In the genomic region with DNA sequence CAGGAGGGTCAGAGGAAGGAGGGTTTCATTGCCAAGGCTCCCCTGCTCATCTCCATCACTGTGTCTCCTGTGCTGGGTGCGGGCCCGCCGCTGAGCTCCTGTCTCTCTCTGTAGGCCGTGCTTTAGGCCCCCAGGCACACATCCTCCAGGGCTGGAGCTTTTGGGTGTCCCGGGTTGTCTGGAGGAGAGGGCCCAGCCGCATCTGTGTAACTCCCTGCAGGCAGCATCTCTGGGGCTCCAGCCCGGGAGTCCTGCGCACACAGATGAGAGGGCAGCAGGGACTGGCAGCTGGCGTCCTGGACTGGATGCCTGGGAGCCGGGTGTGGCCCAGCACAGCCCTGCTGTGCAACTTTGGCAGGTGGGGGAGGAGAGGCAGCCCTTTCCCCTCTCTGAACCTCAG, we compare ENCODE assay signal across 20 cellular contexts.
"Had no signal": no experiment of that assay in that cellular context is flagged by ENCODE, and none has a peak within 500 bp of the region (broad histone marks: within the 10 kb centered on the region; RNA-seq: fewer than 3 reads in every experiment).

No MANE protein-coding gene starts in this region.

- H3K27ac Mint-ChIP-seq: naive thymus-derived CD4-positive, alpha-beta T cell; stimulated activated memory B cell treated with anti-CD40 and anti-IgM and Interleukin-4, amounts not matched to agents 10 μg/mL and 1 μg/mL and 100 μg/mL, for 72 hours; stimulated activated naive CD8-positive, alpha-beta T cell treated with anti-CD3 and anti-CD28 coated beads, Interleukin-15, Interleukin-2, amounts not matched to agents 100 ng/mL and 50 ng/mL, for 24 hours had no signal

- H3K4me3 Mint-ChIP-seq: naive thymus-derived CD4-positive, alpha-beta T cell; nephron progenitor cell; stimulated activated memory B cell treated with anti-CD40 and anti-IgM and Interleukin-4, amounts not matched to agents 10 μg/mL and 1 μg/mL and 100 μg/mL, for 72 hours; stimulated activated naive CD8-positive, alpha-beta T cell treated with anti-CD3 and anti-CD28 coated beads, Interleukin-15, Interleukin-2, amounts not matched to agents 100 ng/mL and 50 ng/mL, for 24 hours had no signal

- H3K4me1 Mint-ChIP-seq: naive thymus-derived CD4-positive, alpha-beta T cell; stimulated activated memory B cell treated with anti-CD40 and anti-IgM and Interleukin-4, amounts not matched to agents 10 μg/mL and 1 μg/mL and 100 μg/mL, for 72 hours had no signal

- H3K27me3 ChIP-seq: esophagus squamous epithelium, gastroesophageal sphincter, hepatocyte, neutrophil, right lobe of liver, testis, tibial nerve, upper lobe of right lung, vagina had no signal

- H3K9me3 ChIP-seq: esophagus squamous epithelium, gastroesophageal sphincter, neutrophil, psoas muscle, right lobe of liver, testis, tibial nerve, upper lobe of right lung, vagina had no signal

- DNase-seq: dermis blood vessel endothelial cell; esophagus squamous epithelium; head of caudate nucleus; left colon; naive thymus-derived CD4-positive, alpha-beta T cell; nephron progenitor cell; retina; right lobe of liver; stimulated activated CD4-positive, alpha-beta T cell treated with anti-CD3 and anti-CD28 coated beads, Interleukin-4, amount 100 ng/mL, for 1 hour; stimulated activated CD8-positive, alpha-beta memory T cell treated with anti-CD3 and anti-CD28 coated beads, Interleukin-4, amount 100 ng/mL, for 48 hours; testis; upper lobe of right lung had no signal

- H3K4me2 ChIP-seq: hepatocyte had no signal

- ATAC-seq: gastroesophageal sphincter; left colon; naive thymus-derived CD4-positive, alpha-beta T cell; psoas muscle; right lobe of liver; stimulated activated memory B cell treated with anti-CD40 and anti-IgM and Interleukin-4, amounts not matched to agents 10 μg/mL and 1 μg/mL and 100 μg/mL, for 72 hours; upper lobe of right lung had no signal

- H3K4me1 ChIP-seq: psoas muscle, right lobe of liver had no signal

- H3K27ac ChIP-seq: esophagus squamous epithelium, gastroesophageal sphincter, hepatocyte, neutrophil, psoas muscle, right lobe of liver, testis, tibial nerve, upper lobe of right lung, vagina had no signal

- H2AFZ ChIP-seq: hepatocyte had no signal

- H3K9me3 Mint-ChIP-seq: naive thymus-derived CD4-positive, alpha-beta T cell; nephron progenitor cell; stimulated activated memory B cell treated with anti-CD40 and anti-IgM and Interleukin-4, amounts not matched to agents 10 μg/mL and 1 μg/mL and 100 μg/mL, for 72 hours; stimulated activated naive CD8-positive, alpha-beta T cell treated with anti-CD3 and anti-CD28 coated beads, Interleukin-15, Interleukin-2, amounts not matched to agents 100 ng/mL and 50 ng/mL, for 24 hours had no signal

- H3K27me3 Mint-ChIP-seq: naive thymus-derived CD4-positive, alpha-beta T cell; stimulated activated memory B cell treated with anti-CD40 and anti-IgM and Interleukin-4, amounts not matched to agents 10 μg/mL and 1 μg/mL and 100 μg/mL, for 72 hours; stimulated activated naive CD8-positive, alpha-beta T cell treated with anti-CD3 and anti-CD28 coated beads, Interleukin-15, Interleukin-2, amounts not matched to agents 100 ng/mL and 50 ng/mL, for 24 hours had no signal

- H3K4me3 ChIP-seq: esophagus squamous epithelium, gastroesophageal sphincter, hepatocyte, psoas muscle, right lobe of liver, testis, tibial nerve, upper lobe of right lung, vagina had no signal
